ENCODE assay signal across 17 cellular contexts in the genomic region with DNA sequence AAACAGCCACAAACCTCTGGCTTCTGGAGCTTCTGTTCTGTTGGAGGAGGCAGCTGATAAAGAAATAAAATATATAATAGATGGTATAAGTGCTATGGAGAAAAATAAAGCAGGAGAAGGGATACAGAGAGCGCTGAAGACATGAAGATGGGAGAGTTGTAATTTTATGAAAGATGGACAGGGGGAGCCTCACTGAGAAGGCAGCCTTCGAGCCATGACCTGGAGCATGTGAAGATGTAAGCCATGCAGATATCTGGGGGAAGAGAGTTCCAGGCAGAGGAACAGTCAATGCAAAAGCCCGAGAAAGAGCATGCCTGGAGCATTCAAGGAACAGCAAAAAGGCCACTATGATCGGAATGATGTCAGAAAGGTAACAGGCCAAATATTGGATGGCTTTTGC.
DNase-seq lines count a peak whose midpoint lies in the region; ATAC-seq and TF ChIP-seq lines count a peak whose summit lies in the region.
"Had no signal": no experiment of that assay in that cellular context is flagged by ENCODE, and none has a peak within 500 bp of the region (broad histone marks: within the 10 kb centered on the region; RNA-seq: fewer than 3 reads in every experiment).

No MANE protein-coding gene starts in this region.

- H3F3A ChIP-seq in GM23338 (replicated peaks; ENCODE audit: low read depth): no peaks in the 10 kb centered on the region

- no peak overlapping the region for H2AFZ ChIP-seq in GM23338

- no peak overlapping the region for H3K4me2 ChIP-seq in GM23338
- H3K4me2 ChIP-seq: BLaER1 treated with 17β-estradiol and CSF1 and Interleukin-3, amounts not matched to agents 10 nM and 100 nM had no signal

- H3K4me1 ChIP-seq in BE2C (no peaks in the 10 kb centered on the region), GM23338 (ENCODE audit: insufficient read depth) (no peaks in the 10 kb centered on the region)
- H3K4me1 ChIP-seq: BLaER1 treated with 17β-estradiol and CSF1 and Interleukin-3, amounts not matched to agents 10 nM and 100 nM had no signal

- H3K4me3 Mint-ChIP-seq in GM23338: no peak overlapping the region
- H3K4me3 Mint-ChIP-seq: effector memory CD8-positive, alpha-beta T cell had no signal

- H3K9me3 Mint-ChIP-seq in GM23338: no peaks in the 10 kb centered on the region
- H3K9me3 Mint-ChIP-seq: activated naive CD4-positive, alpha-beta T cell treated with anti-CD3 and anti-CD28 coated beads, Interleukin-2, amount 50 U/mL, for 72 hours had no signal

- DNase-seq in BE2C (no peak), GM23338 (ENCODE audit: low spot score) (peak; percentile 30), amniotic epithelial cell (ENCODE audit: low read depth) (peak; percentile 24), left lobe of liver (ENCODE audit: low spot score) (no peak), omental fat pad (ENCODE audit: low spot score) (no peak), COLO829 (ENCODE audit: low spot score) (no peak)
- DNase-seq: activated CD4-positive, CD25-positive, alpha-beta regulatory T cell treated with anti-CD3 and anti-CD28 coated beads, Interleukin-2, amount 50 U/mL, for 72 hours; activated CD8-positive, alpha-beta memory T cell treated with anti-CD3 and anti-CD28 coated beads, Interleukin-2, amount 50 U/mL, for 48 hours; effector memory CD8-positive, alpha-beta T cell; kidney glomerular epithelial cell; NCI-H2029; posterior cingulate gyrus; T-helper 1 cell had no signal

- H3K4me3 ChIP-seq in BE2C (ENCODE audit: low read depth, low read length) (no peak overlapping the region), GM23338 (no peak overlapping the region)
- H3K4me3 ChIP-seq: BLaER1 treated with 17β-estradiol and CSF1 and Interleukin-3, amounts not matched to agents 10 nM and 100 nM had no signal

- no peak overlapping the region for H3K27ac ChIP-seq in GM23338 (ENCODE audit: low read depth)
- H3K27ac ChIP-seq: BLaER1 treated with 17β-estradiol and CSF1 and Interleukin-3, amounts not matched to agents 10 nM and 100 nM had no signal

- no peaks in the 10 kb centered on the region for H3K79me2 ChIP-seq in GM23338 (replicated peaks; ENCODE audit: insufficient read depth)

- H3K36me3 ChIP-seq in BE2C (no peaks in the 10 kb centered on the region), GM23338 (ENCODE audit: insufficient read depth) (no peaks in the 10 kb centered on the region)
- H3K36me3 ChIP-seq: BLaER1 treated with 17β-estradiol and CSF1 and Interleukin-3, amounts not matched to agents 10 nM and 100 nM had no signal

- H3K9me2 ChIP-seq in GM23338 (ENCODE audit: insufficient read depth): no peaks in the 10 kb centered on the region

- no peaks in the 10 kb centered on the region for H3K4me1 Mint-ChIP-seq in GM23338

- no peaks in the 10 kb centered on the region for H3K27me3 ChIP-seq in BE2C
- no peaks in the 10 kb centered on the region for H3K27me3 ChIP-seq in GM23338 (ENCODE audit: insufficient read depth)
- H3K27me3 ChIP-seq: BLaER1 treated with 17β-estradiol and CSF1 and Interleukin-3, amounts not matched to agents 10 nM and 100 nM had no signal

- no peaks in the 10 kb centered on the region for H3K27me3 Mint-ChIP-seq in GM23338 (ENCODE audit: insufficient read depth, low read depth, poor library complexity)

- no peak overlapping the region for H3K27ac Mint-ChIP-seq in GM23338
- H3K27ac Mint-ChIP-seq: activated naive CD4-positive, alpha-beta T cell treated with anti-CD3 and anti-CD28 coated beads, Interleukin-2, amount 50 U/mL, for 72 hours; effector memory CD8-positive, alpha-beta T cell had no signal

- no peaks in the 10 kb centered on the region for H3K36me3 Mint-ChIP-seq in GM23338 (ENCODE audit: low read depth)

- ATAC-seq in GM23338: peak; percentile 47; the same call in 1 of the 3 replicates
- ATAC-seq in left lobe of liver: peak; percentile 82
- ATAC-seq in omental fat pad (ENCODE audit: low FRiP score): no peak
- ATAC-seq in HG03095 (IDR thresholded peaks at IDR 0.05; ENCODE audit: unreplicated experiment): no peak
- no peak for ATAC-seq in HG02763 (IDR thresholded peaks at IDR 0.05; ENCODE audit: unreplicated experiment)
- ATAC-seq: activated naive CD4-positive, alpha-beta T cell treated with anti-CD3 and anti-CD28 coated beads, Interleukin-2, amount 50 U/mL, for 72 hours; effector memory CD8-positive, alpha-beta T cell had no signal

- no peaks in the 10 kb centered on the region for H3K9me3 ChIP-seq in BE2C
- H3K9me3 ChIP-seq: BLaER1 treated with 17β-estradiol and CSF1 and Interleukin-3, amounts not matched to agents 10 nM and 100 nM had no signal

- TF ChIP-seq CTCF in BE2C (IDR thresholded peaks at IDR 0.05; ENCODE audit: low read depth, low read length): 0 out of 2 replicates have a peak, but pooled peaks have one; percentile 1
- peak; percentile 43 to 44 for TF ChIP-seq CTCF in GM23338 (conservative IDR thresholded peaks at IDR 0.05; ENCODE audit: low read depth in 2 of 2)
- TF ChIP-seq CTCF in omental fat pad (IDR thresholded peaks at IDR 0.05): no peak

- no peaks in the 10 kb centered on the region for H4K20me1 ChIP-seq in GM23338 (replicated peaks; ENCODE audit: insufficient read depth)
- H4K20me1 ChIP-seq: BLaER1 treated with 17β-estradiol and CSF1 and Interleukin-3, amounts not matched to agents 10 nM and 100 nM had no signal

TF ChIP-seq in GM23338, 12 proteins besides CTCF, POLR2A, EP300 and RAD21:
- TF ChIP-seq EZH2phosphoT487 (IDR thresholded peaks at IDR 0.05; ENCODE audit: unreplicated experiment): no peak
- TF ChIP-seq, protein P1, sequence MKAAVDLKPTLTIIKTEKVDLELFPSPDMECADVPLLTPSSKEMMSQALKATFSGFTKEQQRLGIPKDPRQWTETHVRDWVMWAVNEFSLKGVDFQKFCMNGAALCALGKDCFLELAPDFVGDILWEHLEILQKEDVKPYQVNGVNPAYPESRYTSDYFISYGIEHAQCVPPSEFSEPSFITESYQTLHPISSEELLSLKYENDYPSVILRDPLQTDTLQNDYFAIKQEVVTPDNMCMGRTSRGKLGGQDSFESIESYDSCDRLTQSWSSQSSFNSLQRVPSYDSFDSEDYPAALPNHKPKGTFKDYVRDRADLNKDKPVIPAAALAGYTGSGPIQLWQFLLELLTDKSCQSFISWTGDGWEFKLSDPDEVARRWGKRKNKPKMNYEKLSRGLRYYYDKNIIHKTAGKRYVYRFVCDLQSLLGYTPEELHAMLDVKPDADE (IDR thresholded peaks at IDR 0.05): no peak
- TF ChIP-seq, protein P2, sequence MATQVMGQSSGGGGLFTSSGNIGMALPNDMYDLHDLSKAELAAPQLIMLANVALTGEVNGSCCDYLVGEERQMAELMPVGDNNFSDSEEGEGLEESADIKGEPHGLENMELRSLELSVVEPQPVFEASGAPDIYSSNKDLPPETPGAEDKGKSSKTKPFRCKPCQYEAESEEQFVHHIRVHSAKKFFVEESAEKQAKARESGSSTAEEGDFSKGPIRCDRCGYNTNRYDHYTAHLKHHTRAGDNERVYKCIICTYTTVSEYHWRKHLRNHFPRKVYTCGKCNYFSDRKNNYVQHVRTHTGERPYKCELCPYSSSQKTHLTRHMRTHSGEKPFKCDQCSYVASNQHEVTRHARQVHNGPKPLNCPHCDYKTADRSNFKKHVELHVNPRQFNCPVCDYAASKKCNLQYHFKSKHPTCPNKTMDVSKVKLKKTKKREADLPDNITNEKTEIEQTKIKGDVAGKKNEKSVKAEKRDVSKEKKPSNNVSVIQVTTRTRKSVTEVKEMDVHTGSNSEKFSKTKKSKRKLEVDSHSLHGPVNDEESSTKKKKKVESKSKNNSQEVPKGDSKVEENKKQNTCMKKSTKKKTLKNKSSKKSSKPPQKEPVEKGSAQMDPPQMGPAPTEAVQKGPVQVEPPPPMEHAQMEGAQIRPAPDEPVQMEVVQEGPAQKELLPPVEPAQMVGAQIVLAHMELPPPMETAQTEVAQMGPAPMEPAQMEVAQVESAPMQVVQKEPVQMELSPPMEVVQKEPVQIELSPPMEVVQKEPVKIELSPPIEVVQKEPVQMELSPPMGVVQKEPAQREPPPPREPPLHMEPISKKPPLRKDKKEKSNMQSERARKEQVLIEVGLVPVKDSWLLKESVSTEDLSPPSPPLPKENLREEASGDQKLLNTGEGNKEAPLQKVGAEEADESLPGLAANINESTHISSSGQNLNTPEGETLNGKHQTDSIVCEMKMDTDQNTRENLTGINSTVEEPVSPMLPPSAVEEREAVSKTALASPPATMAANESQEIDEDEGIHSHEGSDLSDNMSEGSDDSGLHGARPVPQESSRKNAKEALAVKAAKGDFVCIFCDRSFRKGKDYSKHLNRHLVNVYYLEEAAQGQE (IDR thresholded peaks at IDR 0.05; ENCODE audit: unreplicated experiment): no peak

Comparison
In these comparisons a context has a peak if more than half of its experiments do, and no peak if none do; other contexts are left out.
1. DNase-seq: peak in GM23338 (single experiment) and amniotic epithelial cell (single experiment); none in BE2C (single experiment), left lobe of liver (single experiment), omental fat pad (single experiment) and COLO829 (single experiment).
2. CTCF ChIP-seq: peak in BE2C (single experiment) and GM23338 (2 of 2); none in omental fat pad (0 of 3).
3. ATAC-seq: peak in GM23338 (single experiment) and left lobe of liver (single experiment); none in omental fat pad (single experiment), HG03095 (single experiment) and HG02763 (single experiment).